In the genomic region with DNA sequence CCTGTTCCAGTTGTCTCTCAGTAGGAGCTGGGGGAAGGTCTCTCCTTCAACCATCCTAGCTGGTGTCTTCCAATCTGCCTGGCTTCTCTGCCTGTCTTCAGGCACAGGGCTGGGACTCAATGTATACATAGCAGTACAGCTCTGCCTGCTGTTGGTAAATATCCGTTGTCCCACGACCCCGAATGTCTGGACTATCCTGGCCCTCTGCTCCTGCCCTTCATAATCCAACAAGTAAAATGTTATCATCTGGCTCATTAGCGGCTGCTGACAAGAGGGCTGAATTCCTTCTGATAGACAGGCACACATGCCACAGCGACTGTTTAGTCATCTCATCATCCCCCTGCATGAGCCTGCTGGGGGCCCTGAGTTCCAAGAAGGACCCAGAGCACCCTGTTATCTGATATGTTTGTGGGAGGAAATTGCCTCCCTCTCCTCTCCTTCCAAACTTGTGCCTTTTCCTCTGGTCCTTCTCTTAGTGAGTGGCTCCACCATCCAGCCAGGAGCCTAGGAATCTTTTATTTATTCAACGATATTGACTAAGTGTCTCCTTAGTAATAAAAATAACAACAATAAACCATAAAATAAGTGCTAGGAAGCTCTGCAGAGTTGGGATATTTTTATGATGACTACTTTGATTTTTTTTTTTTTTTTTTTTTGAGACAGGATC, we compare ENCODE assay signal across 16 cellular contexts. TPM values are rescaled to one million over a fixed set of nuclear protein-coding genes. Genes with fewer than 3 reads are reported as not detected.
A peak's percentile ranks its signal among the peaks of the same experiment; 100 is the strongest.
DNase-seq lines count a peak whose midpoint lies in the region; ATAC-seq and TF ChIP-seq lines count a peak whose summit lies in the region.
"Had no signal": no experiment of that assay in that cellular context is flagged by ENCODE, and none has a peak within 500 bp of the region (broad histone marks: within the 10 kb centered on the region; RNA-seq: fewer than 3 reads in every experiment).

No MANE protein-coding gene starts in this region.

- H3K27me3 Mint-ChIP-seq in CD8-positive, alpha-beta T cell (ENCODE audit: low read depth), result no peaks in the 10 kb centered on the region

- H3K4me1 ChIP-seq in CD8-positive, alpha-beta T cell (ENCODE audit: insufficient read depth, low read length), result peaks cover 23% of the 10 kb centered on the region
- H3K4me1 ChIP-seq in adipocyte (ENCODE audit: control insufficient read depth, insufficient read depth, low read length), result peaks cover 9% of the 10 kb centered on the region
- peaks cover 4% of the 10 kb centered on the region for H3K4me1 ChIP-seq in mesendoderm (ENCODE audit: control insufficient read depth, low read depth, low read length)
- H3K4me1 ChIP-seq: gastrocnemius medialis had no signal

- no peaks in the 10 kb centered on the region for H3K79me1 ChIP-seq in mesendoderm (ENCODE audit: low read length)

- no peak overlapping the region for H3K18ac ChIP-seq in mesendoderm (ENCODE audit: low read length)

- no peak overlapping the region for H2BK120ac ChIP-seq in mesendoderm (ENCODE audit: low read depth, low read length)

- H3K27ac ChIP-seq in CD8-positive, alpha-beta T cell (ENCODE audit: low read depth, low read length), result no peak overlapping the region
- no peak overlapping the region for H3K27ac ChIP-seq in mesendoderm (ENCODE audit: low read depth, low read length)
- H3K27ac ChIP-seq: gastrocnemius medialis had no signal

- POLR2A ChIA-PET in CD8-positive, alpha-beta T cell (lab: Charles Lee), result interaction anchor here (0.6 to 2.2 kb wide), 7 partner anchors 9 to 73 kb away, joined by 3 to 19 read pairs (median 3); a partner anchor contains a TSS

- H4K8ac ChIP-seq in mesendoderm (ENCODE audit: low read depth, low read length), result no peak overlapping the region

- H3K4ac ChIP-seq in mesendoderm (ENCODE audit: low read depth, low read length), result no peak overlapping the region

- intact Hi-C loops in CD8-positive, alpha-beta T cell (cut with DNase I, micrococcal nuclease), result loop anchor here in 1 of 2 experiments (5.0 kb wide), 1 partner anchor 33 kb away; no protein-coding TSS in a partner anchor

- no peak for ATAC-seq in CD8-positive, alpha-beta T cell
- ATAC-seq in HG03571 (IDR thresholded peaks at IDR 0.05; ENCODE audit: unreplicated experiment) (no peak), HG02884 (IDR thresholded peaks at IDR 0.05; ENCODE audit: unreplicated experiment) (no peak)
- ATAC-seq: gastrocnemius medialis, Right ventricle myocardium inferior had no signal

- H3K4me1 Mint-ChIP-seq in CD8-positive, alpha-beta T cell (ENCODE audit: low read depth), result peaks cover 65% of the 10 kb centered on the region

- H3K27me3 ChIP-seq in CD8-positive, alpha-beta T cell (ENCODE audit: insufficient read depth, low read length), result no peaks in the 10 kb centered on the region
- H3K27me3 ChIP-seq in adipocyte (replicated peaks; ENCODE audit: control insufficient read depth, insufficient read depth, low read length) (peaks cover 5% of the 10 kb centered on the region), mesendoderm (ENCODE audit: insufficient read depth, low read length, poor library complexity) (no peaks in the 10 kb centered on the region)
- H3K27me3 ChIP-seq: gastrocnemius medialis had no signal

- peak overlapping the region; percentile 21 for H2BK5ac ChIP-seq in mesendoderm (ENCODE audit: low read length)

- no peaks in the 10 kb centered on the region for H3K79me2 ChIP-seq in mesendoderm (ENCODE audit: control insufficient read depth, insufficient read depth, low read length)

- no peak overlapping the region for H2BK15ac ChIP-seq in mesendoderm (replicated peaks; ENCODE audit: low read depth)

- H3K4me3 ChIP-seq in CD8-positive, alpha-beta T cell (ENCODE audit: low read depth, low read length), result no peak overlapping the region
- H3K4me3 ChIP-seq in adipocyte (ENCODE audit: low read length) (no peak overlapping the region), mesendoderm (ENCODE audit: low read length) (no peak overlapping the region)
- H3K4me3 ChIP-seq: gastrocnemius medialis had no signal

- no peaks in the 10 kb centered on the region for H3K9me3 Mint-ChIP-seq in CD8-positive, alpha-beta T cell

- CTCF ChIA-PET in CD8-positive, alpha-beta T cell (lab: Charles Lee), result interaction anchor here (0.6 to 2.8 kb wide), 5 partner anchors 16 to 70 kb away, joined by 3 to 14 read pairs (median 4); no protein-coding TSS in a partner anchor

- no peak overlapping the region for H3K23ac ChIP-seq in mesendoderm (ENCODE audit: low read length)

- no peaks in the 10 kb centered on the region for H3K36me3 ChIP-seq in CD8-positive, alpha-beta T cell (ENCODE audit: insufficient read depth, low read length)
- H3K36me3 ChIP-seq in adipocyte (ENCODE audit: control insufficient read depth, insufficient read depth, low read length, severe bottlenecking) (no peaks in the 10 kb centered on the region), mesendoderm (ENCODE audit: control insufficient read depth, insufficient read depth, low read length) (no peaks in the 10 kb centered on the region)
- H3K36me3 ChIP-seq: gastrocnemius medialis had no signal

- H3K9me3 ChIP-seq in CD8-positive, alpha-beta T cell (ENCODE audit: low read length), result no peaks in the 10 kb centered on the region
- H3K9me3 ChIP-seq in adipocyte (ENCODE audit: control insufficient read depth, low read length), result no peaks in the 10 kb centered on the region
- H3K9me3 ChIP-seq: gastrocnemius medialis had no signal

- no peak for TF ChIP-seq CTCF in CD8-positive, alpha-beta T cell (IDR thresholded peaks at IDR 0.05)

- H4K5ac ChIP-seq in mesendoderm (ENCODE audit: low read length), result no peak overlapping the region

- H3K27ac Mint-ChIP-seq in CD8-positive, alpha-beta T cell, result peak overlapping the region; percentile 15

- no peak overlapping the region for H3K4me3 Mint-ChIP-seq in CD8-positive, alpha-beta T cell

- no peak overlapping the region for H3K56ac ChIP-seq in mesendoderm (ENCODE audit: low read length)

- H3K9ac ChIP-seq in adipocyte (ENCODE audit: low read length) (no peak overlapping the region), mesendoderm (ENCODE audit: low read length) (no peak overlapping the region)

- H3K4me2 ChIP-seq in mesendoderm (ENCODE audit: low read length), result no peak overlapping the region

- no peaks in the 10 kb centered on the region for H3K36me3 Mint-ChIP-seq in CD8-positive, alpha-beta T cell

- H2AK5ac ChIP-seq in mesendoderm (ENCODE audit: low read length), result no peak overlapping the region

- no CpG with 5 or more reads among the region's 6 CpGs for WGBS in mesendoderm (ENCODE audit: extremely low coverage, insufficient coverage, low lambda C conversion rate)

- DNase-seq in CD8-positive, alpha-beta T cell, result no peak
- DNase-seq in HT1080 (ENCODE audit: low read depth) (peak; percentile 37), adipocyte (ENCODE audit: low read depth) (peak; percentile 42), mesendoderm (peak; percentile 81), iPS-NIHi11 (ENCODE audit: low spot score) (no peak), NCI-H1417 (lab: John Stamatoyannopoulos, UW) (no peak)
- DNase-seq: activated effector memory CD4-positive, alpha-beta T cell treated with Interleukin-2 at 50 U/mL for 16 hours; COR-L47; gastrocnemius medialis; NCI-H510A; occipital lobe; stimulated activated CD4-positive, alpha-beta T cell treated with anti-CD3 and anti-CD28 coated beads, Interleukin-2, amount 100 ng/mL, for 48 hours; stimulated activated naive CD4-positive, alpha-beta T cell treated with Interleukin-2 at 50 U/mL for 16 hours had no signal

RNA-seq across cellular contexts. Expression of a gene that starts 29.5 kb away (rescaled TPM):
- 10 to 100 TPM; 24.2 to 25.8 TPM for total RNA-seq in CD8-positive, alpha-beta T cell
- 13.8 and 20.6 TPM in 2 replicates for total RNA-seq in HT1080 (2014; rRNA removed; shearing (Covaris generic))
- polyA plus RNA-seq in HT1080 (2015; cell fraction: cytosol; rRNA removed), result 10.8 and 14.4 TPM in 2 replicates
- polyA plus RNA-seq in HT1080 (2015; cell fraction: nucleus; rRNA removed), result 9.0 and 9.3 TPM in 2 replicates
- 21.7 TPM for polyA plus RNA-seq in mesendoderm (2013, experiment 1 of 2)
- polyA plus RNA-seq in mesendoderm (2013, experiment 2 of 2), result 21.0 TPM

Comparison
In these comparisons a context has a peak if more than half of its experiments do, and no peak if none do; other contexts are left out.
1. DNase-seq: peak in HT1080 (single experiment), adipocyte (single experiment) and mesendoderm (single experiment); none in CD8-positive, alpha-beta T cell (0 of 7), iPS-NIHi11 (single experiment) and NCI-H1417 (0 of 3).